In genomic region chr17:58352018-58352842, GRCh38 we compare ENCODE assay signal across 8 cellular contexts. TPM values are rescaled to one million over a fixed set of nuclear protein-coding genes. Genes with fewer than 3 reads are reported as not detected.
DNase-seq lines count a peak whose midpoint lies in the region; ATAC-seq and TF ChIP-seq lines count a peak whose summit lies in the region.

SUPT4H1 (minus strand) TSS chr17:58352201; CDS start chr17:58352135, 66 bp downstream.

- H3K27me3 ChIP-seq in liver (ENCODE audit: control insufficient read depth in 4 of 4, insufficient read depth in 4 of 4, low read length in 3 of 4) = no peaks in the 10 kb centered on the region

- peak; percentile 95 for ATAC-seq in GM19397 (IDR thresholded peaks at IDR 0.05; ENCODE audit: unreplicated experiment)
- ATAC-seq in HG03558 (IDR thresholded peaks at IDR 0.05; ENCODE audit: extremely low read depth, unreplicated experiment) = peak; percentile 87

- TF ChIP-seq CTCF in liver (IDR thresholded peaks at IDR 0.05; ENCODE audit: low read depth, low read length, missing input control) = peak; percentile 11

- H3K9me3 ChIP-seq in liver (ENCODE audit: control insufficient read depth in 4 of 4, low read length in 3 of 4) = no peaks in the 10 kb centered on the region

- peak within 1 kb of the TSS; percentile 59 to 95 (median 94) for H3K4me3 ChIP-seq in liver (ENCODE audit: low read depth in 1 of 3, low read length in 3 of 3)

- peak; percentile 52 to 65 for TF ChIP-seq RAD21 in liver (IDR thresholded peaks at IDR 0.05)

- H3K27ac ChIP-seq in liver (ENCODE audit: low read depth in 1 of 2, low read length in 2 of 2) = peak within 1 kb of the TSS; percentile 84 to 90

- H3K36me3 ChIP-seq in liver (ENCODE audit: control insufficient read depth in 4 of 4, insufficient read depth in 3 of 4, low read depth in 1 of 4, low read length in 3 of 4) = peaks cover 1 to 39% (median 29%) of the 10 kb centered on the region in 4 donors

- H3K4me1 ChIP-seq in liver (ENCODE audit: control insufficient read depth in 4 of 4, insufficient read depth in 4 of 4, low read length in 3 of 4) = peaks cover 4 to 21% (median 18%) of the 10 kb centered on the region in 4 donors

- peak within 1 kb of the TSS; percentile 82 to 90 for H3K9ac ChIP-seq in liver (ENCODE audit: low read depth in 1 of 2, low read length in 2 of 2)

- WGBS in liver = under 1% methylated on average over 63 of the region's 63 CpGs

- DNase-seq in CD1c-positive myeloid dendritic cell (ENCODE audit: extremely low spot score) (peak; percentile 97), NCI-H69 (lab: John Stamatoyannopoulos, UW) (peak; percentile 99), dermis blood vessel endothelial cell (peak; percentile 93)
- peak; percentile 84 to 86 for DNase-seq in activated CD4-positive, alpha-beta T cell treated with anti-CD3 and anti-CD28 coated beads, Interleukin-2, amount 50 U/mL, for 24 hours (ENCODE audit: low read depth in 1 of 2, low spot score in 1 of 2)
- DNase-seq in stimulated activated CD4-positive, alpha-beta T cell treated with anti-CD3 and anti-CD28 coated beads, Interleukin-4, amount 100 ng/mL, for 1 hour = peak; percentile 87

TF ChIP-seq in liver, 16 proteins besides CTCF, POLR2A, EP300 and RAD21:
- TF ChIP-seq FOXA2 (IDR thresholded peaks at IDR 0.05) (peak; percentile 54), FOXA1 (IDR thresholded peaks at IDR 0.05) (peak; percentile 18), HNF4G (IDR thresholded peaks at IDR 0.05) (no peak), MAX (IDR thresholded peaks at IDR 0.05) (peak; percentile 74), TAF1 (conservative IDR thresholded peaks at IDR 0.05) (no peak), NR2F2 (IDR thresholded peaks at IDR 0.05) (no peak), ATF3 (IDR thresholded peaks at IDR 0.05) (no peak), EGR1 (IDR thresholded peaks at IDR 0.05; ENCODE audit: low read depth in 2 of 2) (peak; percentile 81 to 84), YY1 (IDR thresholded peaks at IDR 0.05) (peak; percentile 78), SP1 (IDR thresholded peaks at IDR 0.05) (peak; percentile 53), GABPA (IDR thresholded peaks at IDR 0.05 in 1 of 2, conservative IDR thresholded peaks at IDR 0.05 in 1 of 2) (peak; percentile 94 to 99), REST (IDR thresholded peaks at IDR 0.05) (peak; percentile 18), RXRA (IDR thresholded peaks at IDR 0.05) (peak; percentile 6 to 8), ZBTB33 (IDR thresholded peaks at IDR 0.05) (no peak), HNF4A (conservative IDR thresholded peaks at IDR 0.05) (peak in 1 of 2 donors; percentile 16), JUND (IDR thresholded peaks at IDR 0.05) (no peak)

RNA-seq across cellular contexts. Expression of gene SUPT4H1, which starts in this region (rescaled TPM):
- total RNA-seq in dermis blood vessel endothelial cell = 39.0 and 53.6 TPM in 2 replicates
- total RNA-seq in liver = 10 to 100 TPM; 23.3 to 48.1 TPM
- polyA plus RNA-seq in liver = 10 to 100 TPM; 32.8 to 59.1 TPM

Comparison
In these comparisons a context has a peak if more than half of its experiments do, and no peak if none do; other contexts are left out.
1. Peak in every context shown above with its lines: DNase-seq, ATAC-seq, H3K4me3 ChIP-seq and H3K27ac ChIP-seq.